In the genomic region with DNA sequence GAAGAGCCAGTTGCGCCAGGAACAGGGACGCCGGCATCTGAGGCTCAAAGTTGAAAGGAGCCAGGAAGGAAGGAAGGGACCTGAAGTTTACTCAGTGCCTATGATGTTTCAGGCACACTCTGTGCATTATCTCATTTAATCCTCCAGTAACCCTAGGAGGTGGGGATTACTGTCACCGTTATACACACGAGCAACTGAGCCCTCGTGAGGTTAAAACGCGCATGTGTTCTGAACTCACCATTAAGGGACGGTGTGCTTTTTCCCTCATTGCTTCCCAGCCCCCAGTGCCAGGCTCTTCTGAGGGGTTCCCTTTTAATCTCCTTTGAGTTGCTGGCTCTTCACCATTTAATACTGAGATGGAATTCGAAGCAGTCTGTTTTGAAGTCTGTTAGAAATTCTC, we compare ENCODE assay signal across 22 cellular contexts.
DNase-seq lines count a peak whose midpoint lies in the region; ATAC-seq and TF ChIP-seq lines count a peak whose summit lies in the region.
"Had no signal": no experiment of that assay in that cellular context is flagged by ENCODE, and none has a peak within 500 bp of the region (broad histone marks: within the 10 kb centered on the region; RNA-seq: fewer than 3 reads in every experiment).

No MANE protein-coding gene starts in this region.

- no peak overlapping the region for H3K4me2 ChIP-seq in GM23248 (ENCODE audit: unreplicated experiment)

- no peak overlapping the region for H2AFZ ChIP-seq in GM23248

- no peaks in the 10 kb centered on the region for H3K79me2 ChIP-seq in GM23248 (ENCODE audit: insufficient read depth)

- no peaks in the 10 kb centered on the region for H3F3A ChIP-seq in GM23248 (ENCODE audit: insufficient read depth)

- ATAC-seq in sciatic nerve (peak; percentile 65), GM18858 (IDR thresholded peaks at IDR 0.05; ENCODE audit: unreplicated experiment) (no peak), HG02588 (IDR thresholded peaks at IDR 0.05; ENCODE audit: unreplicated experiment) (no peak)

- no peak overlapping the region for H3K9ac ChIP-seq in GM23248

- intact Hi-C loops in sciatic nerve (cut with DNase I), result no loop called here

- no peak overlapping the region for H3K27ac ChIP-seq in GM23248
- H3K27ac ChIP-seq in SJCRH30, result no peak overlapping the region
- H3K27ac ChIP-seq: coronary artery, Peyer's patch, prostate gland, SJSA1, skin epidermis had no signal

- DNase-seq in GM23248, result peak; percentile 21
- DNase-seq in amniotic epithelial cell (ENCODE audit: low read depth), result peak; percentile 39
- DNase-seq in foreskin fibroblast, result peak; percentile 9 to 53
- no peak for DNase-seq in sciatic nerve (ENCODE audit: low spot score)
- no peak for DNase-seq in SJCRH30
- DNase-seq: activated CD4-positive, alpha-beta T cell treated with anti-CD3 and anti-CD28 coated beads for 4 hours; activated naive CD4-positive, alpha-beta T cell treated with Interleukin-2 at 50 U/mL for 16 hours; activated T-cell treated with anti-CD3 and anti-CD28 coated beads, Interleukin-2, amount 50 U/mL, for 48 hours; adrenal gland; Caco-2; NCI-H1694 treated with DMSO at 0.1 percent for 48 hours; NCI-H2171 treated with DMSO at 0.1 percent for 48 hours; NCI-H526; Peyer's patch; stimulated activated CD4-positive, alpha-beta T cell treated with anti-CD3 and anti-CD28 coated beads, Interleukin-1b, Interleukin-23, amount 100 ng/mL, for 48 hours had no signal

- TF ChIP-seq CTCF in foreskin fibroblast (IDR thresholded peaks at IDR 0.05; ENCODE audit: low read depth, low read length), result no peak

- no peaks in the 10 kb centered on the region for H3K9me3 ChIP-seq in GM23248 (ENCODE audit: low read depth)
- H3K9me3 ChIP-seq in SJCRH30 (replicated peaks), result no peaks in the 10 kb centered on the region
- H3K9me3 ChIP-seq: adrenal gland, Caco-2, Peyer's patch, prostate gland, SJSA1 had no signal

- in situ Hi-C loops in GM23248 (cut with MboI), result no loop called here

- H3K4me3 ChIP-seq in GM23248, result no peak overlapping the region
- no peak overlapping the region for H3K4me3 ChIP-seq in foreskin fibroblast (ENCODE audit: low read depth in 1 of 2, low read length in 2 of 2)
- no peak overlapping the region for H3K4me3 ChIP-seq in SJCRH30
- H3K4me3 ChIP-seq: adrenal gland, coronary artery, lung, Peyer's patch, prostate gland, SJSA1, skin epidermis had no signal

- no peaks in the 10 kb centered on the region for H3K9me2 ChIP-seq in GM23248 (ENCODE audit: insufficient read depth)

- H4K20me1 ChIP-seq in GM23248 (ENCODE audit: insufficient read depth), result no peaks in the 10 kb centered on the region

- 42 to 52% methylated on average over 10 of the region's 10 CpGs for WGBS in GM23248 (ENCODE audit: low coverage in 1 of 2, low lambda C conversion rate in 2 of 2, missing lambda C conversion rate in 2 of 2), 2 experiments

- H3K27me3 ChIP-seq in GM23248 (replicated peaks; ENCODE audit: insufficient read depth) (no peaks in the 10 kb centered on the region), SJCRH30 (no peaks in the 10 kb centered on the region)
- H3K27me3 ChIP-seq: adrenal gland, Peyer's patch, SJSA1 had no signal

- H3K4me1 ChIP-seq in GM23248 (ENCODE audit: insufficient read depth) (no peaks in the 10 kb centered on the region), SJCRH30 (no peaks in the 10 kb centered on the region)
- H3K4me1 ChIP-seq: Peyer's patch, prostate gland, SJSA1 had no signal

- H3K36me3 ChIP-seq in GM23248 (ENCODE audit: low read depth), result no peaks in the 10 kb centered on the region
- H3K36me3 ChIP-seq in SJCRH30, result no peaks in the 10 kb centered on the region
- H3K36me3 ChIP-seq: Peyer's patch, prostate gland had no signal

Comparison
In these comparisons a context has a peak if more than half of its experiments do, and no peak if none do; other contexts are left out.
1. DNase-seq: peak in GM23248 (single experiment), amniotic epithelial cell (single experiment) and foreskin fibroblast (2 of 2); none in sciatic nerve (single experiment) and SJCRH30 (0 of 2).